In genomic region chr15:86398986-86399677, GRCh38 we compare ENCODE assay signal across 27 cellular contexts.
DNase-seq lines count a peak whose midpoint lies in the region; ATAC-seq and TF ChIP-seq lines count a peak whose summit lies in the region.
"Had no signal": no experiment of that assay in that cellular context is flagged by ENCODE, and none has a peak within 500 bp of the region (broad histone marks: within the 10 kb centered on the region; RNA-seq: fewer than 3 reads in every experiment).

No MANE protein-coding gene starts in this region.

- no peaks in the 10 kb centered on the region for H3K9me3 ChIP-seq in right atrium auricular region
- H3K9me3 ChIP-seq in sigmoid colon, result no peaks in the 10 kb centered on the region
- H3K9me3 ChIP-seq in right lobe of liver, result no peaks in the 10 kb centered on the region
- H3K9me3 ChIP-seq: BLaER1 treated with 17β-estradiol and CSF1 and Interleukin-3, amounts not matched to agents 10 nM and 100 nM; Caco-2 had no signal

- intact Hi-C loops in Right ventricle myocardium inferior (cut with DNase I) (no loop called here), left ventricle myocardium superior (cut with micrococcal nuclease) (no loop called here), sigmoid colon (cut with DNase I) (no loop called here), right lobe of liver (cut with DNase I) (no loop called here)

- TF ChIP-seq EP300 in sigmoid colon (IDR thresholded peaks at IDR 0.05), result no peak

- peaks cover 41% of the 10 kb centered on the region for H3K9me3 Mint-ChIP-seq in osteocyte (ENCODE audit: unreplicated experiment)
- H3K9me3 Mint-ChIP-seq: H9 had no signal

- H3K4me1 ChIP-seq in right atrium auricular region (no peaks in the 10 kb centered on the region), sigmoid colon (no peaks in the 10 kb centered on the region), right lobe of liver (no peaks in the 10 kb centered on the region), foreskin keratinocyte (no peaks in the 10 kb centered on the region)
- H3K4me1 ChIP-seq: BLaER1 treated with 17β-estradiol and CSF1 and Interleukin-3, amounts not matched to agents 10 nM and 100 nM; Caco-2 had no signal

- no peak overlapping the region for H3K4me3 ChIP-seq in right atrium auricular region
- H3K4me3 ChIP-seq in sigmoid colon, result no peak overlapping the region
- H3K4me3 ChIP-seq in right lobe of liver, result no peak overlapping the region
- H3K4me3 ChIP-seq: BLaER1 treated with 17β-estradiol and CSF1 and Interleukin-3, amounts not matched to agents 10 nM and 100 nM; K562 had no signal

- peak; percentile 97 for ATAC-seq in Right ventricle myocardium inferior
- ATAC-seq in left ventricle myocardium superior, result peak; percentile 98
- ATAC-seq in right lobe of liver, result no peak
- ATAC-seq in foreskin keratinocyte, result no peak
- ATAC-seq: HepG2, K562, Panc1 had no signal

- DNase-seq in Right ventricle myocardium inferior (ENCODE audit: missing footprints) (peak; percentile 71), right atrium auricular region (ENCODE audit: low spot score) (no peak), left ventricle myocardium superior (peak; percentile 33), sigmoid colon (peak; percentile 84), osteocyte (ENCODE audit: extremely low spot score, unreplicated experiment) (no peak), right lobe of liver (no peak), foreskin keratinocyte (no peak)
- DNase-seq in stimulated activated CD4-positive, alpha-beta T cell treated with anti-CD3 and anti-CD28 coated beads, Interleukin-12 subunit alpha, Interleukin-12 subunit beta, amount 100 ng/mL, for 4 hours, result no peak
- DNase-seq: 8988T; Caco-2; CD4-positive, alpha-beta memory T cell; DMS 273 treated with DMSO at 0.1 percent for 48 hours; DMS79 treated with DMSO at 0.1 percent for 48 hours; H9; HFFc6; NCI-H1105; NCI-H146; NCI-H2029 treated with DMSO at 0.1 percent for 48 hours; NCI-H226; NCI-H510A treated with DMSO at 0.1 percent for 48 hours; NCI-H774; NK-92 treated with Interleukin-12 subunit alpha and Interleukin-12 subunit beta, amount 100 ng/mL, for 24 hours had no signal

- H3K27me3 Mint-ChIP-seq in osteocyte (ENCODE audit: unreplicated experiment), result no peaks in the 10 kb centered on the region

- 62 to 74% methylated on average over 5 of the region's 5 CpGs for WGBS in sigmoid colon, 2 donors
- 50% methylated on average over 2 of the region's 5 CpGs for WGBS in right lobe of liver (ENCODE audit: insufficient coverage, low coverage, low lambda C conversion rate, missing lambda C conversion rate)

- no peak overlapping the region for H3K27ac Mint-ChIP-seq in osteocyte (ENCODE audit: unreplicated experiment)
- H3K27ac Mint-ChIP-seq: CD4-positive, alpha-beta memory T cell; H9; HFFc6 had no signal

- no peak overlapping the region for H3K4me3 Mint-ChIP-seq in osteocyte (ENCODE audit: unreplicated experiment)
- H3K4me3 Mint-ChIP-seq: CD4-positive, alpha-beta memory T cell; H9; HFFc6 had no signal

- H3K27me3 ChIP-seq in right atrium auricular region, result no peaks in the 10 kb centered on the region
- H3K27me3 ChIP-seq in sigmoid colon, result no peaks in the 10 kb centered on the region
- no peaks in the 10 kb centered on the region for H3K27me3 ChIP-seq in right lobe of liver
- H3K27me3 ChIP-seq in foreskin keratinocyte, result no peaks in the 10 kb centered on the region
- H3K27me3 ChIP-seq: BLaER1 treated with 17β-estradiol and CSF1 and Interleukin-3, amounts not matched to agents 10 nM and 100 nM had no signal

- H3K36me3 Mint-ChIP-seq in osteocyte (ENCODE audit: unreplicated experiment), result no peaks in the 10 kb centered on the region
- H3K36me3 Mint-ChIP-seq: CD4-positive, alpha-beta memory T cell had no signal

- H3K36me3 ChIP-seq in right atrium auricular region, result no peaks in the 10 kb centered on the region
- no peaks in the 10 kb centered on the region for H3K36me3 ChIP-seq in sigmoid colon
- H3K36me3 ChIP-seq in right lobe of liver, result no peaks in the 10 kb centered on the region
- H3K36me3 ChIP-seq: BLaER1 treated with 17β-estradiol and CSF1 and Interleukin-3, amounts not matched to agents 10 nM and 100 nM had no signal

- no peak overlapping the region for H3K27ac ChIP-seq in right atrium auricular region
- H3K27ac ChIP-seq in sigmoid colon, result peak overlapping the region in 1 of 4 donors; percentile 22
- no peak overlapping the region for H3K27ac ChIP-seq in right lobe of liver
- no peak overlapping the region for H3K27ac ChIP-seq in foreskin keratinocyte
- H3K27ac ChIP-seq: BLaER1 treated with 17β-estradiol and CSF1 and Interleukin-3, amounts not matched to agents 10 nM and 100 nM; HL-60 had no signal

- TF ChIP-seq POLR2A in sigmoid colon (IDR thresholded peaks at IDR 0.05), result no peak
- TF ChIP-seq POLR2A in right lobe of liver (IDR thresholded peaks at IDR 0.05), result no peak

- TF ChIP-seq CTCF in right atrium auricular region (IDR thresholded peaks at IDR 0.05) (no peak), sigmoid colon (IDR thresholded peaks at IDR 0.05) (no peak), osteocyte (IDR thresholded peaks at IDR 0.05) (no peak), right lobe of liver (IDR thresholded peaks at IDR 0.05) (no peak), foreskin keratinocyte (conservative IDR thresholded peaks at IDR 0.05) (no peak)

- no peaks in the 10 kb centered on the region for H3K4me1 Mint-ChIP-seq in osteocyte (ENCODE audit: unreplicated experiment)
- H3K4me1 Mint-ChIP-seq: CD4-positive, alpha-beta memory T cell; H9 had no signal

Comparison
In these comparisons a context has a peak if more than half of its experiments do, and no peak if none do; other contexts are left out.
1. DNase-seq: peak in Right ventricle myocardium inferior (single experiment), left ventricle myocardium superior (single experiment) and sigmoid colon (single experiment); none in right atrium auricular region (single experiment), osteocyte (single experiment), right lobe of liver (0 of 3), foreskin keratinocyte (0 of 2) and stimulated activated CD4-positive, alpha-beta T cell treated with anti-CD3 and anti-CD28 coated beads, Interleukin-12 subunit alpha, Interleukin-12 subunit beta, amount 100 ng/mL, for 4 hours (single experiment).
2. ATAC-seq: peak in Right ventricle myocardium inferior (single experiment) and left ventricle myocardium superior (single experiment); none in right lobe of liver (0 of 4) and foreskin keratinocyte (single experiment).